ENCODE assay signal across 1 cellular context in genomic region chr5:154757647-154758406, GRCh38.
TF ChIP-seq lines count a peak whose summit lies in the region.

No MANE protein-coding gene starts in this region.

TF ChIP-seq in K562, 482 proteins besides CTCF, POLR2A, EP300 and RAD21 (continued from another document):
- TF ChIP-seq ZNF398 (CRISPR knock-in tag; IDR thresholded peaks at IDR 0.05), result no peak
- peak; percentile 62 for TF ChIP-seq PCBP2 (IDR thresholded peaks at IDR 0.05; ENCODE audit: low read depth, low read length, poor library complexity, severe bottlenecking)
- no peak for TF ChIP-seq KLF1 (tag; IDR thresholded peaks at IDR 0.05)
